In genomic region chr1:114701931-114702330, GRCh38 we compare ENCODE assay signal across 2 cellular contexts.
TF ChIP-seq lines count a peak whose summit lies in the region.

No MANE protein-coding gene starts in this region.

TF ChIP-seq in SK-N-SH treated with all-trans-retinoic acid at 6 μM for 48 hours, 23 proteins besides CTCF, POLR2A, EP300 and RAD21 (continued from another document):
- TF ChIP-seq CSRNP3 (CRISPR knock-in tag; IDR thresholded peaks at IDR 0.05): no peak
- TF ChIP-seq, protein P1, sequence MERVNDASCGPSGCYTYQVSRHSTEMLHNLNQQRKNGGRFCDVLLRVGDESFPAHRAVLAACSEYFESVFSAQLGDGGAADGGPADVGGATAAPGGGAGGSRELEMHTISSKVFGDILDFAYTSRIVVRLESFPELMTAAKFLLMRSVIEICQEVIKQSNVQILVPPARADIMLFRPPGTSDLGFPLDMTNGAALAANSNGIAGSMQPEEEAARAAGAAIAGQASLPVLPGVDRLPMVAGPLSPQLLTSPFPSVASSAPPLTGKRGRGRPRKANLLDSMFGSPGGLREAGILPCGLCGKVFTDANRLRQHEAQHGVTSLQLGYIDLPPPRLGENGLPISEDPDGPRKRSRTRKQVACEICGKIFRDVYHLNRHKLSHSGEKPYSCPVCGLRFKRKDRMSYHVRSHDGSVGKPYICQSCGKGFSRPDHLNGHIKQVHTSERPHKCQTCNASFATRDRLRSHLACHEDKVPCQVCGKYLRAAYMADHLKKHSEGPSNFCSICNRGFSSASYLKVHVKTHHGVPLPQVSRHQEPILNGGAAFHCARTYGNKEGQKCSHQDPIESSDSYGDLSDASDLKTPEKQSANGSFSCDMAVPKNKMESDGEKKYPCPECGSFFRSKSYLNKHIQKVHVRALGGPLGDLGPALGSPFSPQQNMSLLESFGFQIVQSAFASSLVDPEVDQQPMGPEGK (CRISPR knock-in tag; IDR thresholded peaks at IDR 0.05; ENCODE audit: borderline replicate concordance): no peak
- no peak for TF ChIP-seq GLIS3 (CRISPR knock-in tag; IDR thresholded peaks at IDR 0.05)
- TF ChIP-seq CREB5 (CRISPR knock-in tag; IDR thresholded peaks at IDR 0.05; ENCODE audit: low read depth): no peak
- no peak for TF ChIP-seq ZNF8 (CRISPR knock-in tag; IDR thresholded peaks at IDR 0.05)
- no peak for TF ChIP-seq SNAI2 (CRISPR knock-in tag; IDR thresholded peaks at IDR 0.05)
- TF ChIP-seq BACH2 (CRISPR knock-in tag; IDR thresholded peaks at IDR 0.05; ENCODE audit: borderline replicate concordance): no peak
- TF ChIP-seq CSDC2 (CRISPR knock-in tag; IDR thresholded peaks at IDR 0.05): no peak
- TF ChIP-seq ESRRG (CRISPR knock-in tag; IDR thresholded peaks at IDR 0.05): no peak
- TF ChIP-seq ARNTL (CRISPR knock-in tag; IDR thresholded peaks at IDR 0.05; ENCODE audit: borderline replicate concordance, low read depth): no peak
- TF ChIP-seq PPARA (CRISPR knock-in tag; IDR thresholded peaks at IDR 0.05; ENCODE audit: borderline replicate concordance): no peak
- no peak for TF ChIP-seq ZNF70 (CRISPR knock-in tag; IDR thresholded peaks at IDR 0.05)

TF ChIP-seq in SK-N-SH, 30 proteins besides CTCF, POLR2A, EP300 and RAD21 (continued from another document):
- no peak for TF ChIP-seq REST (IDR thresholded peaks at IDR 0.05; ENCODE audit: low read depth, low read length)
- TF ChIP-seq JUND (IDR thresholded peaks at IDR 0.05): no peak
- no peak for TF ChIP-seq USF2 (IDR thresholded peaks at IDR 0.05; ENCODE audit: borderline replicate concordance, low read depth, low read length)
- no peak for TF ChIP-seq CHD2 (IDR thresholded peaks at IDR 0.05; ENCODE audit: low read length, partially characterized antibody)
- no peak for TF ChIP-seq TCF12 (IDR thresholded peaks at IDR 0.05)
- TF ChIP-seq SIN3A (IDR thresholded peaks at IDR 0.05; ENCODE audit: borderline replicate concordance, low read depth, low read length): no peak
